8 cellular contexts compared by ENCODE assay signal in genomic region chr1:77218477-77219165, GRCh38. TPM values are rescaled to one million over a fixed set of nuclear protein-coding genes. Genes with fewer than 3 reads are reported as not detected.
DNase-seq lines count a peak whose midpoint lies in the region; ATAC-seq, FAIRE-seq and TF ChIP-seq lines count a peak whose summit lies in the region.

No MANE protein-coding gene starts in this region.

- peak overlapping the region; percentile 91 for H3K4me3 Mint-ChIP-seq in activated T-helper 2 cell treated with anti-CD3 and anti-CD28 coated beads, Interferon-gamma antibody, Interleukin-2, Interleukin-4, amounts not matched to agents 10 μg/mL and 5 μg/mL and 100 μg/mL, durations not matched to agents 14 hours and 24 hours and 36 hours (ENCODE audit: low read depth)

- H3K36me3 Mint-ChIP-seq in activated T-helper 2 cell treated with anti-CD3 and anti-CD28 coated beads, Interferon-gamma antibody, Interleukin-2, Interleukin-4, amounts not matched to agents 10 μg/mL and 5 μg/mL and 100 μg/mL, durations not matched to agents 14 hours and 24 hours and 36 hours (ENCODE audit: low read depth): peaks cover 19% of the 10 kb centered on the region

- H4K20me1 ChIP-seq in hepatocyte (ENCODE audit: insufficient read depth, poor library complexity, severe bottlenecking): no peaks in the 10 kb centered on the region

- peak overlapping the region; percentile 84 for H3K27ac Mint-ChIP-seq in activated T-helper 2 cell treated with anti-CD3 and anti-CD28 coated beads, Interferon-gamma antibody, Interleukin-2, Interleukin-4, amounts not matched to agents 10 μg/mL and 5 μg/mL and 100 μg/mL, durations not matched to agents 14 hours and 24 hours and 36 hours

- no peaks in the 10 kb centered on the region for H3K79me2 ChIP-seq in hepatocyte

- intact Hi-C loops in activated T-helper 2 cell treated with anti-CD3 and anti-CD28 coated beads, Interferon-gamma antibody, Interleukin-2, Interleukin-4, amounts not matched to agents 10 μg/mL and 5 μg/mL and 100 μg/mL, durations not matched to agents 14 hours and 24 hours and 36 hours (cut with micrococcal nuclease): no loop called here

- H3K36me3 ChIP-seq in HUES64 (ENCODE audit: insufficient read depth, low read length) (peaks cover 7% of the 10 kb centered on the region), hepatocyte (replicated peaks; ENCODE audit: insufficient read depth, low read depth) (no peaks in the 10 kb centered on the region)

- peak overlapping the region; percentile 87 for H3K9ac ChIP-seq in HUES64 (ENCODE audit: low read depth, low read length)

- no peak for TF ChIP-seq CTCF in hepatocyte (IDR thresholded peaks at IDR 0.05; ENCODE audit: poor library complexity)

- H3K27me3 ChIP-seq in HUES64 (ENCODE audit: insufficient read depth, low read length): no peaks in the 10 kb centered on the region
- H3K27me3 ChIP-seq in hepatocyte: no peaks in the 10 kb centered on the region

- H3K4me2 ChIP-seq in hepatocyte: peak overlapping the region; percentile 79

- peak overlapping the region; percentile 75 for H3K27ac ChIP-seq in HUES64 (ENCODE audit: low read depth, low read length)
- H3K27ac ChIP-seq in hepatocyte: peak overlapping the region; percentile 67

- H3K4me1 ChIP-seq in HUES64 (ENCODE audit: insufficient read depth, low read length) (peaks cover 13% of the 10 kb centered on the region), hepatocyte (ENCODE audit: insufficient read depth) (peaks cover 11% of the 10 kb centered on the region)

- H3K4me1 Mint-ChIP-seq in activated T-helper 2 cell treated with anti-CD3 and anti-CD28 coated beads, Interferon-gamma antibody, Interleukin-2, Interleukin-4, amounts not matched to agents 10 μg/mL and 5 μg/mL and 100 μg/mL, durations not matched to agents 14 hours and 24 hours and 36 hours (ENCODE audit: low read depth): peaks cover 31% of the 10 kb centered on the region

- H3K9me3 ChIP-seq in HUES64 (ENCODE audit: insufficient read depth, low read depth, low read length) (no peaks in the 10 kb centered on the region), hepatocyte (ENCODE audit: low read depth) (no peaks in the 10 kb centered on the region)

- peak overlapping the region; percentile 97 for H2AFZ ChIP-seq in hepatocyte

- no peaks in the 10 kb centered on the region for H3K9me3 Mint-ChIP-seq in activated T-helper 2 cell treated with anti-CD3 and anti-CD28 coated beads, Interferon-gamma antibody, Interleukin-2, Interleukin-4, amounts not matched to agents 10 μg/mL and 5 μg/mL and 100 μg/mL, durations not matched to agents 14 hours and 24 hours and 36 hours

- H3K9me2 ChIP-seq in hepatocyte (replicated peaks; ENCODE audit: insufficient read depth): no peaks in the 10 kb centered on the region

- H3K4me3 ChIP-seq in HUES64 (ENCODE audit: low read length) (peak overlapping the region; percentile 98), hepatocyte (peak overlapping the region; percentile 48), skeletal muscle cell (ENCODE audit: low read depth, low read length) (peak overlapping the region; percentile 86)

- DNase-seq in GF-D8 (lab: John Stamatoyannopoulos, UW): peak; percentile 20
- no peak for DNase-seq in activated T-helper 2 cell treated with anti-CD3 and anti-CD28 coated beads, Interferon-gamma antibody, Interleukin-2, Interleukin-4, amounts not matched to agents 10 μg/mL and 5 μg/mL and 100 μg/mL, durations not matched to agents 14 hours and 24 hours and 36 hours (ENCODE audit: low spot score)
- peak; percentile 8 for DNase-seq in hepatocyte (ENCODE audit: low spot score)
- DNase-seq in skeletal muscle cell (ENCODE audit: low read depth): no peak
- DNase-seq in 8988T: no peak
- no peak for DNase-seq in urothelium cell line (ENCODE audit: low spot score)

- H3K27me3 Mint-ChIP-seq in activated T-helper 2 cell treated with anti-CD3 and anti-CD28 coated beads, Interferon-gamma antibody, Interleukin-2, Interleukin-4, amounts not matched to agents 10 μg/mL and 5 μg/mL and 100 μg/mL, durations not matched to agents 14 hours and 24 hours and 36 hours (ENCODE audit: low read depth): no peaks in the 10 kb centered on the region

- FAIRE-seq in urothelium cell line (lab: Jason Lieb, UNC): no peak

- 18% methylated on average over 12 of the region's 12 CpGs for WGBS in HUES64
- WGBS in hepatocyte (ENCODE audit: low lambda C conversion rate, missing lambda C conversion rate): 9% methylated on average over 12 of the region's 12 CpGs

- ATAC-seq in GM21529 (IDR thresholded peaks at IDR 0.05; ENCODE audit: unreplicated experiment): peak; percentile 45

RNA-seq across cellular contexts. Expression of gene PIGK, which starts 0.6 kb away (rescaled TPM):
- polyA plus RNA-seq in HUES64 (2013, experiment 1 of 2): 19.5 TPM
- polyA plus RNA-seq in HUES64 (2013, experiment 2 of 2): 21.2 TPM
- total RNA-seq in activated T-helper 2 cell treated with anti-CD3 and anti-CD28 coated beads, Interferon-gamma antibody, Interleukin-2, Interleukin-4, amounts not matched to agents 10 μg/mL and 5 μg/mL and 100 μg/mL, durations not matched to agents 14 hours and 24 hours and 36 hours: 16.3 and 19.2 TPM in 2 replicates
- 25.4 and 37.1 TPM in 2 replicates for total RNA-seq in hepatocyte
- polyA plus RNA-seq in hepatocyte: 19.4 and 27.4 TPM in 2 replicates

Comparison
In these comparisons a context has a peak if more than half of its experiments do, and no peak if none do; other contexts are left out.
1. DNase-seq: peak in GF-D8 (single experiment) and hepatocyte (single experiment); none in activated T-helper 2 cell treated with anti-CD3 and anti-CD28 coated beads, Interferon-gamma antibody, Interleukin-2, Interleukin-4, amounts not matched to agents 10 μg/mL and 5 μg/mL and 100 μg/mL, durations not matched to agents 14 hours and 24 hours and 36 hours (single experiment), skeletal muscle cell (single experiment), 8988T (single experiment) and urothelium cell line (single experiment).
2. H3K4me3 ChIP-seq: peak in every context shown above with its lines; median percentile 98 in HUES64; 86 in skeletal muscle cell; 48 in hepatocyte.